Comparison of ENCODE assay signal across 2 cellular contexts in genomic region chr16:74836111-74836671, GRCh38.
TF ChIP-seq lines count a peak whose summit lies in the region.

No MANE protein-coding gene starts in this region.

TF ChIP-seq in A549, 52 proteins besides CTCF, POLR2A, EP300 and RAD21 (continued from another document):
- TF ChIP-seq HMGXB4 (CRISPR knock-in tag; IDR thresholded peaks at IDR 0.05; ENCODE audit: borderline replicate concordance) (no peak), TFCP2L1 (CRISPR knock-in tag; IDR thresholded peaks at IDR 0.05) (no peak)
TF ChIP-seq in A549: peak in this region for 1.

TF ChIP-seq in GM23338, 12 proteins besides CTCF, POLR2A, EP300 and RAD21 (continued from another document):
- no peak for TF ChIP-seq ZNF462 (CRISPR knock-in tag; IDR thresholded peaks at IDR 0.05)
- no peak for TF ChIP-seq NANOG (IDR thresholded peaks at IDR 0.05; ENCODE audit: borderline replicate concordance)
- TF ChIP-seq EZH2phosphoT487 (IDR thresholded peaks at IDR 0.05; ENCODE audit: unreplicated experiment), result no peak
- no peak for TF ChIP-seq ZNF331 (CRISPR knock-in tag; IDR thresholded peaks at IDR 0.05; ENCODE audit: low read depth)
